11 cellular contexts compared by ENCODE assay signal in the genomic region with DNA sequence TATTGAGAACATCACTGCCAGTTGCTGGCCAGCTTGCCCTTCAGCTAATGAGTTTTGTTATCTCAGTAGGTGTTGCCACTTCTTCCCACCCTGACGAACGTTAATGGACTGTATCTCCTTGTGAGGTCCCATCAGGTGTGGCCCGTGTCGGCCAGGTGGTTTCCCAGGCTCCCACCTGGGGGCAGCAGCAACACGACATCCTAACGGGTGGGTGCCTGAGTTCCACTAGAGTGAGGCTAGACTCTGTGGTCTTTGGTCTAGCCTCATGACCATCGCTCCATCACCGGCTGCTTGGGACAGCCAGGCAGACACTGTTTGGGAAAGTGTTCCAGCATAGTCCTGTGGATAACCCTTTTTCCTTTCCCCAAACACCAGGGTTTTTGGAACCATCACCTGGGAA. TPM values are rescaled to one million over a fixed set of nuclear protein-coding genes. Genes with fewer than 3 reads are reported as not detected.
DNase-seq lines count a peak whose midpoint lies in the region; ATAC-seq, FAIRE-seq and TF ChIP-seq lines count a peak whose summit lies in the region.
"Had no signal": no experiment of that assay in that cellular context is flagged by ENCODE, and none has a peak within 500 bp of the region (broad histone marks: within the 10 kb centered on the region; RNA-seq: fewer than 3 reads in every experiment).

No MANE protein-coding gene starts in this region.

- H2BK15ac ChIP-seq in mesendoderm (replicated peaks; ENCODE audit: low read depth), result no peak overlapping the region

- peak overlapping the region; percentile 100; the same call in 1 of the 2 replicates for H3K4me2 ChIP-seq in HepG2 (ENCODE audit: low read depth, low read length)
- H3K4me2 ChIP-seq in mesendoderm (ENCODE audit: low read length), result no peak overlapping the region

- no peak overlapping the region for H3K23ac ChIP-seq in mesendoderm (ENCODE audit: low read length)

- no peak overlapping the region for H3K27ac ChIP-seq in HepG2 (ENCODE audit: extremely low read length, insufficient read depth, low read length)
- no peak overlapping the region for H3K27ac ChIP-seq in right lobe of liver
- no peak overlapping the region for H3K27ac ChIP-seq in WERI-Rb-1
- H3K27ac ChIP-seq in mesendoderm (ENCODE audit: low read depth, low read length), result no peak overlapping the region

- H2BK5ac ChIP-seq in mesendoderm (ENCODE audit: low read length), result no peak overlapping the region

- no peak for TF ChIP-seq POLR2A in HepG2 (IDR thresholded peaks at IDR 0.05; ENCODE audit: insufficient read depth in 1 of 2, low read depth in 2 of 2, low read length in 2 of 2)
- TF ChIP-seq POLR2A in right lobe of liver (IDR thresholded peaks at IDR 0.05), result no peak

- BruUV-seq in HepG2 (replicated peaks; lab: Mats Ljungman, UMichigan), result no TSS peak

- H3K9ac ChIP-seq in HepG2 (ENCODE audit: insufficient read depth, low read depth, low read length) (no peak overlapping the region), mesendoderm (ENCODE audit: low read length) (no peak overlapping the region)

- CTCF ChIA-PET in HepG2 (lab: Yijun Ruan, JAX; ENCODE audit: low intra/inter-chr PET ratio, low total read pairs), result no interaction called here

- H3K18ac ChIP-seq in mesendoderm (ENCODE audit: low read length), result no peak overlapping the region

- peak; percentile 15 for DNase-seq in HepG2 (ENCODE audit: low spot score)
- DNase-seq in right lobe of liver, result no peak
- DNase-seq in WERI-Rb-1, result peak; percentile 33
- DNase-seq in mesendoderm, result peak; percentile 59
- no peak for DNase-seq in CD1c-positive myeloid dendritic cell (ENCODE audit: extremely low spot score)
- DNase-seq in COLO668 (lab: John Stamatoyannopoulos, UW; ENCODE audit: unreplicated experiment), result no peak
- no peak for DNase-seq in T1000 (lab: John Stamatoyannopoulos, UW)
- DNase-seq: DND-41, NCI-H1694 had no signal

- H3K9me3 ChIP-seq in HepG2 (ENCODE audit: low read length) (no peaks in the 10 kb centered on the region), right lobe of liver (no peaks in the 10 kb centered on the region), WERI-Rb-1 (ENCODE audit: severe bottlenecking) (no peaks in the 10 kb centered on the region)

- 5% methylated on average over 4 of the region's 8 CpGs for WGBS in HepG2 (ENCODE audit: low lambda C conversion rate)
- WGBS in right lobe of liver (ENCODE audit: insufficient coverage, low coverage, low lambda C conversion rate, missing lambda C conversion rate), result 100% methylated on average over 1 of the region's 8 CpGs
- no CpG with 5 or more reads among the region's 8 CpGs for WGBS in mesendoderm (ENCODE audit: extremely low coverage, insufficient coverage, low lambda C conversion rate)

- H3K79me2 ChIP-seq in HepG2 (ENCODE audit: insufficient read depth, low read length) (no peaks in the 10 kb centered on the region), mesendoderm (ENCODE audit: control insufficient read depth, insufficient read depth, low read length) (no peaks in the 10 kb centered on the region)

- H3K4ac ChIP-seq in mesendoderm (ENCODE audit: low read depth, low read length), result no peak overlapping the region

- POLR2A ChIA-PET in HepG2 (lab: Yijun Ruan, JAX), result interaction anchor here (1.2 to 1.3 kb wide), 2 partner anchors 15 to 44 kb away, joined by 4 to 5 read pairs; no protein-coding TSS in a partner anchor

- no peak overlapping the region for H4K5ac ChIP-seq in mesendoderm (ENCODE audit: low read length)

- intact Hi-C loops in HepG2 (cut with micrococcal nuclease; ENCODE audit: unreplicated experiment) (loop anchor here (5.0 kb wide), 1 partner anchor 41 kb away; no protein-coding TSS in a partner anchor), right lobe of liver (cut with DNase I) (no loop called here)

- no peak overlapping the region for H2AFZ ChIP-seq in HepG2 (ENCODE audit: low read length)

- no peaks in the 10 kb centered on the region for H3K79me1 ChIP-seq in mesendoderm (ENCODE audit: low read length)

- H3K4me1 ChIP-seq in HepG2 (ENCODE audit: insufficient read depth, low read length) (peaks cover 44% of the 10 kb centered on the region), right lobe of liver (no peaks in the 10 kb centered on the region), mesendoderm (ENCODE audit: control insufficient read depth, low read depth, low read length) (no peaks in the 10 kb centered on the region)

- no peak overlapping the region for H2AK5ac ChIP-seq in mesendoderm (ENCODE audit: low read length)

- peak; percentile 72 for TF ChIP-seq CTCF in HepG2 (CRISPR knock-in tag; IDR thresholded peaks at IDR 0.05)
- no peak for TF ChIP-seq CTCF in right lobe of liver (IDR thresholded peaks at IDR 0.05)
- peak; percentile 41; the same call in 1 of the 2 replicates for TF ChIP-seq CTCF in WERI-Rb-1 (IDR thresholded peaks at IDR 0.05; ENCODE audit: low read depth, low read length)

- H3K4me3 ChIP-seq in HepG2 (replicated peaks in 1 of 3; ENCODE audit: insufficient read depth in 1 of 3, low read depth in 2 of 3, low read length in 3 of 3), result no peak overlapping the region
- no peak overlapping the region for H3K4me3 ChIP-seq in right lobe of liver
- H3K4me3 ChIP-seq in WERI-Rb-1 (ENCODE audit: low read depth, low read length), result no peak overlapping the region
- H3K4me3 ChIP-seq in mesendoderm (ENCODE audit: low read length), result no peak overlapping the region

- no peak overlapping the region for H2BK120ac ChIP-seq in mesendoderm (ENCODE audit: low read depth, low read length)

- TF ChIP-seq RAD21 in HepG2 (CRISPR knock-in tag; IDR thresholded peaks at IDR 0.05), result no peak

- H3K27me3 ChIP-seq in HepG2 (ENCODE audit: control insufficient read depth in 1 of 2, insufficient read depth in 2 of 2, low read length in 2 of 2), result peaks cover 0 to 32% of the 10 kb centered on the region in 2 experiments; a peak in 3 of 5 replicates
- H3K27me3 ChIP-seq in right lobe of liver, result no peaks in the 10 kb centered on the region
- peaks cover 1% of the 10 kb centered on the region for H3K27me3 ChIP-seq in WERI-Rb-1 (ENCODE audit: insufficient read depth, low read depth, severe bottlenecking)
- no peaks in the 10 kb centered on the region for H3K27me3 ChIP-seq in mesendoderm (ENCODE audit: insufficient read depth, low read length, poor library complexity)

- no peaks in the 10 kb centered on the region for H4K20me1 ChIP-seq in HepG2 (ENCODE audit: insufficient read depth, low read length)

- H3K56ac ChIP-seq in mesendoderm (ENCODE audit: low read length), result no peak overlapping the region

- TF ChIP-seq EP300 in HepG2 (IDR thresholded peaks at IDR 0.05; ENCODE audit: low read depth in 2 of 2, low read length in 2 of 2) (no peak), HepG2 (CRISPR knock-in tag; IDR thresholded peaks at IDR 0.05; ENCODE audit: borderline replicate concordance) (no peak)

- ATAC-seq in HepG2 (peak; percentile 47), right lobe of liver (no peak), GM21825 (IDR thresholded peaks at IDR 0.05; ENCODE audit: unreplicated experiment) (no peak)

- no peak overlapping the region for H4K8ac ChIP-seq in mesendoderm (ENCODE audit: low read depth, low read length)

- peak; percentile 51 for FAIRE-seq in HepG2 (lab: Jason Lieb, UNC)

- in situ Hi-C loops in HepG2 (cut with HindIII; ENCODE audit: extremely low pct_ligation_motif_present, low pct_unique_long_range_greater_than_20kb), result no loop called here

- no peaks in the 10 kb centered on the region for H3K36me3 ChIP-seq in HepG2 (replicated peaks in 1 of 2; ENCODE audit: control insufficient read depth in 1 of 2, insufficient read depth in 2 of 2, low read length in 2 of 2)
- H3K36me3 ChIP-seq in right lobe of liver, result no peaks in the 10 kb centered on the region
- no peaks in the 10 kb centered on the region for H3K36me3 ChIP-seq in WERI-Rb-1
- no peaks in the 10 kb centered on the region for H3K36me3 ChIP-seq in mesendoderm (ENCODE audit: control insufficient read depth, insufficient read depth, low read length)
- H3K36me3 ChIP-seq: HAP-1 had no signal

RNA-seq across cellular contexts. Expression of a gene that starts 45.6 kb away (rescaled TPM):
- total RNA-seq in HepG2 (2016; rRNA removed; fragmentation: Illumina TruSeq; extraction: Trizol) (48.7 and 56.5 TPM in 2 replicates), right lobe of liver (10 to 100 TPM in 3 of 6 experiments, 1 to 10 TPM in 3; 6.2 to 12.0 (median 8.9) TPM)
- total RNA-seq in HepG2 (2016; cell fraction: cytosol; rRNA removed; fragmentation: Illumina TruSeq; extraction: Trizol; ENCODE audit: low read depth), result 67.0 and 75.9 TPM in 2 replicates
- 51.5 and 57.1 TPM in 2 replicates for total RNA-seq in HepG2 (2016; cell fraction: insoluble cytoplasmic fraction; rRNA removed; fragmentation: Illumina TruSeq; extraction: Trizol)
- total RNA-seq in HepG2 (2016; cell fraction: membrane; rRNA removed; fragmentation: Illumina TruSeq; extraction: Trizol), result 81.3 and 87.0 TPM in 2 replicates
- total RNA-seq in HepG2 (2016; cell fraction: nucleus; rRNA removed; fragmentation: Illumina TruSeq; extraction: Trizol), result 28.0 and 34.4 TPM in 2 replicates
- polyA plus RNA-seq in HepG2 (2011; rRNA removed), result 41.2 and 43.7 TPM in 2 replicates
- 42.6 and 51.2 TPM in 2 replicates for polyA plus RNA-seq in HepG2 (2011; cell fraction: cytosol; rRNA removed)
- polyA plus RNA-seq in HepG2 (2011; cell fraction: nucleus; rRNA removed), result 23.2 and 26.4 TPM in 2 replicates
- polyA plus RNA-seq in HepG2 (2012), result 67.7 and 68.8 TPM in 2 replicates
- polyA plus RNA-seq in HepG2 (2016; cell fraction: cytosol; fragmentation: Illumina TruSeq; extraction: Trizol; ENCODE audit: low read depth), result 61.9 and 62.5 TPM in 2 replicates
- polyA plus RNA-seq in HepG2 (2016; cell fraction: insoluble cytoplasmic fraction; fragmentation: Illumina TruSeq; extraction: Trizol; ENCODE audit: low read depth), result 64.0 and 66.9 TPM in 2 replicates
- polyA plus RNA-seq in HepG2 (2016; cell fraction: membrane; fragmentation: Illumina TruSeq; extraction: Trizol; ENCODE audit: low read depth), result 79.0 and 84.0 TPM in 2 replicates
- polyA plus RNA-seq in HepG2 (2016; cell fraction: nucleus; fragmentation: Illumina TruSeq; extraction: Trizol; ENCODE audit: insufficient read depth, low read depth), result 40.6 and 45.1 TPM in 2 replicates
- polyA minus RNA-seq in HepG2 (2011; rRNA and poly(A)+ RNA removed; ENCODE audit: low replicate concordance), result 27.8 and 49.9 TPM in 2 replicates
- 31.9 and 34.4 TPM in 2 replicates for polyA minus RNA-seq in HepG2 (2011; cell fraction: cytosol; rRNA and poly(A)+ RNA removed)
- polyA minus RNA-seq in HepG2 (2011; cell fraction: nucleus; rRNA and poly(A)+ RNA removed), result 43.3 and 57.2 TPM in 2 replicates
- polyA plus RNA-seq in mesendoderm (2013, experiment 1 of 2), result 55.7 TPM
- 55.1 TPM for polyA plus RNA-seq in mesendoderm (2013, experiment 2 of 2)

RNA-seq across cellular contexts. Expression of a gene that starts 50.7 kb away (rescaled TPM):
- total RNA-seq in HepG2 (2016; rRNA removed; fragmentation: Illumina TruSeq; extraction: Trizol) (24.6 and 43.8 TPM in 2 replicates), right lobe of liver (10 to 100 TPM; 20.9 to 33.9 (median 26.3) TPM)
- total RNA-seq in HepG2 (2016; cell fraction: cytosol; rRNA removed; fragmentation: Illumina TruSeq; extraction: Trizol; ENCODE audit: low read depth), result 13.5 and 14.6 TPM in 2 replicates
- 22.9 and 34.1 TPM in 2 replicates for total RNA-seq in HepG2 (2016; cell fraction: insoluble cytoplasmic fraction; rRNA removed; fragmentation: Illumina TruSeq; extraction: Trizol)
- total RNA-seq in HepG2 (2016; cell fraction: membrane; rRNA removed; fragmentation: Illumina TruSeq; extraction: Trizol), result 38.2 and 42.2 TPM in 2 replicates
- total RNA-seq in HepG2 (2016; cell fraction: nucleus; rRNA removed; fragmentation: Illumina TruSeq; extraction: Trizol), result 51.5 and 56.4 TPM in 2 replicates
- polyA plus RNA-seq in HepG2 (2011; rRNA removed), result 18.7 and 20.8 TPM in 2 replicates
- 12.9 and 15.6 TPM in 2 replicates for polyA plus RNA-seq in HepG2 (2011; cell fraction: cytosol; rRNA removed)
- polyA plus RNA-seq in HepG2 (2011; cell fraction: nucleus; rRNA removed), result 45.1 and 48.7 TPM in 2 replicates
- 43.9 and 44.3 TPM in 2 replicates for polyA plus RNA-seq in HepG2 (2012)
- 13.4 and 14.4 TPM in 2 replicates for polyA plus RNA-seq in HepG2 (2016; cell fraction: cytosol; fragmentation: Illumina TruSeq; extraction: Trizol; ENCODE audit: low read depth)
- polyA plus RNA-seq in HepG2 (2016; cell fraction: insoluble cytoplasmic fraction; fragmentation: Illumina TruSeq; extraction: Trizol; ENCODE audit: low read depth), result 50.2 and 64.9 TPM in 2 replicates
- polyA plus RNA-seq in HepG2 (2016; cell fraction: membrane; fragmentation: Illumina TruSeq; extraction: Trizol; ENCODE audit: low read depth), result 28.7 and 35.1 TPM in 2 replicates
- polyA plus RNA-seq in HepG2 (2016; cell fraction: nucleus; fragmentation: Illumina TruSeq; extraction: Trizol; ENCODE audit: insufficient read depth, low read depth), result 76.7 and 80.0 TPM in 2 replicates
- polyA minus RNA-seq in HepG2 (2011; rRNA and poly(A)+ RNA removed; ENCODE audit: low replicate concordance), result 32.6 and 34.6 TPM in 2 replicates
- polyA minus RNA-seq in HepG2 (2011; cell fraction: cytosol; rRNA and poly(A)+ RNA removed), result 25.9 and 33.1 TPM in 2 replicates
- polyA minus RNA-seq in HepG2 (2011; cell fraction: nucleus; rRNA and poly(A)+ RNA removed), result 83.6 and 90.6 TPM in 2 replicates
- polyA plus RNA-seq in mesendoderm (2013, experiment 1 of 2), result 61.6 TPM
- 62.5 TPM for polyA plus RNA-seq in mesendoderm (2013, experiment 2 of 2)

Comparison
In these comparisons a context has a peak if more than half of its experiments do, and no peak if none do; other contexts are left out.
1. DNase-seq: peak in HepG2 (single experiment), WERI-Rb-1 (single experiment) and mesendoderm (single experiment); none in right lobe of liver (0 of 3), CD1c-positive myeloid dendritic cell (single experiment), COLO668 (single experiment) and T1000 (single experiment).
2. CTCF ChIP-seq: peak in HepG2 (single experiment) and WERI-Rb-1 (single experiment); none in right lobe of liver (0 of 4).